ENCODE assay signal across 8 cellular contexts in genomic region chr9:96383165-96383939, GRCh38. TPM values are rescaled to one million over a fixed set of nuclear protein-coding genes. Genes with fewer than 3 reads are reported as not detected.
DNase-seq lines count a peak whose midpoint lies in the region; ATAC-seq and TF ChIP-seq lines count a peak whose summit lies in the region.

SLC35D2 (minus strand) TSS chr9:96383711; CDS start chr9:96383634, 77 bp downstream.

- H3K4me1 ChIP-seq in Peyer's patch (peaks cover 0 to 34% (median 0%) of the 10 kb centered on the region in 4 donors), prostate gland (replicated peaks) (no peaks in the 10 kb centered on the region)

- DNase-seq in AG04450 (ENCODE audit: low read depth, low spot score) (no peak), Peyer's patch (peak in 2 of 3 donors; percentile 87 to 91), T47D (ENCODE audit: low read depth in 1 of 2, low spot score in 1 of 2) (peak; percentile 55 to 56), hypothalamus (lab: John Stamatoyannopoulos, UW) (peak in 36 of 51 donors; percentile 13 to 76 (median 46)), prostate gland (ENCODE audit: low spot score) (peak; percentile 29)

- TF ChIP-seq CTCF in AG04450 (IDR thresholded peaks at IDR 0.05; ENCODE audit: low read depth, low read length) (no peak), Peyer's patch (IDR thresholded peaks at IDR 0.05) (no peak), prostate gland (IDR thresholded peaks at IDR 0.05) (no peak)

- H3K9me3 ChIP-seq in AG04450 (ENCODE audit: control insufficient read depth, insufficient read depth, low read length) (no peaks in the 10 kb centered on the region), Peyer's patch (no peaks in the 10 kb centered on the region), prostate gland (no peaks in the 10 kb centered on the region)

- peak within 1 kb of the TSS; percentile 70 for H3K4me3 ChIP-seq in AG04450 (ENCODE audit: low read depth, low read length)
- H3K4me3 ChIP-seq in Peyer's patch: peak within 1 kb of the TSS; percentile 64 to 97 (median 84)
- peak within 1 kb of the TSS; percentile 59 to 85 for H3K4me3 ChIP-seq in prostate gland

- POLR2A ChIA-PET in AG04450 (lab: Yijun Ruan, JAX): interaction anchor here (0.6 to 0.8 kb wide), 3 partner anchors 56 to 69 kb away, joined by 3 to 5 read pairs (median 3); partner anchors contain the start of gene HABP4

- H3K27me3 ChIP-seq in AG04450 (ENCODE audit: control insufficient read depth, insufficient read depth, low read length): no peaks in the 10 kb centered on the region
- H3K27me3 ChIP-seq in Peyer's patch: no peaks in the 10 kb centered on the region
- H3K27me3 ChIP-seq in prostate gland (replicated peaks; ENCODE audit: insufficient read depth): no peaks in the 10 kb centered on the region

- ATAC-seq in GM19043 (IDR thresholded peaks at IDR 0.05; ENCODE audit: low read depth, unreplicated experiment): peak; percentile 39
- no peak for ATAC-seq in GM21381 (IDR thresholded peaks at IDR 0.05; ENCODE audit: unreplicated experiment)
- ATAC-seq in GM21825 (IDR thresholded peaks at IDR 0.05; ENCODE audit: unreplicated experiment): no peak

- in situ Hi-C loops in T47D (cut with HindIII; ENCODE audit: low pct_unique_long_range_greater_than_20kb, low sequenced_read_pairs): no loop called here

- intact Hi-C loops in prostate gland (cut with DNase I): loop anchor here (2.0 kb wide), 1 partner anchor 33 kb away; no protein-coding TSS in a partner anchor

- CTCF ChIA-PET in AG04450 (lab: Charles Lee): interaction anchor here (0.6 to 1.2 kb wide), 3 partner anchors 11 to 267 kb away, joined by 3 to 8 read pairs (median 4); no protein-coding TSS in a partner anchor

- no peak within 1 kb of the TSS for H3K27ac ChIP-seq in AG04450 (ENCODE audit: low read depth, low read length)
- peak within 1 kb of the TSS; percentile 75 to 97 (median 92) for H3K27ac ChIP-seq in Peyer's patch
- peak within 1 kb of the TSS; percentile 78 to 87 for H3K27ac ChIP-seq in prostate gland

- WGBS in prostate gland: under 1% methylated on average over 63 of the region's 73 CpGs

- TF ChIP-seq POLR2A in Peyer's patch (IDR thresholded peaks at IDR 0.05): peak; percentile 59 to 93
- no peak for TF ChIP-seq POLR2A in prostate gland (IDR thresholded peaks at IDR 0.05)

- H3K36me3 ChIP-seq in Peyer's patch (no peaks in the 10 kb centered on the region), prostate gland (no peaks in the 10 kb centered on the region)

RNA-seq across cellular contexts. Expression of gene SLC35D2, which starts in this region (rescaled TPM):
- 18.1 and 24.1 TPM in 2 replicates for polyA plus RNA-seq in AG04450 (2011; rRNA removed)
- 8.7 and 12.2 TPM in 2 replicates for polyA minus RNA-seq in AG04450 (2011; rRNA and poly(A)+ RNA removed)
- 100 to 1,000 TPM in 1 of 4 donors, 10 to 100 TPM in 3; 38.8 to 140 (median 84.9) TPM for total RNA-seq in Peyer's patch
- 10 to 100 TPM; 27.4 to 29.7 TPM for total RNA-seq in prostate gland
